Comparison of ENCODE assay signal across 2 cellular contexts in the genomic region with DNA sequence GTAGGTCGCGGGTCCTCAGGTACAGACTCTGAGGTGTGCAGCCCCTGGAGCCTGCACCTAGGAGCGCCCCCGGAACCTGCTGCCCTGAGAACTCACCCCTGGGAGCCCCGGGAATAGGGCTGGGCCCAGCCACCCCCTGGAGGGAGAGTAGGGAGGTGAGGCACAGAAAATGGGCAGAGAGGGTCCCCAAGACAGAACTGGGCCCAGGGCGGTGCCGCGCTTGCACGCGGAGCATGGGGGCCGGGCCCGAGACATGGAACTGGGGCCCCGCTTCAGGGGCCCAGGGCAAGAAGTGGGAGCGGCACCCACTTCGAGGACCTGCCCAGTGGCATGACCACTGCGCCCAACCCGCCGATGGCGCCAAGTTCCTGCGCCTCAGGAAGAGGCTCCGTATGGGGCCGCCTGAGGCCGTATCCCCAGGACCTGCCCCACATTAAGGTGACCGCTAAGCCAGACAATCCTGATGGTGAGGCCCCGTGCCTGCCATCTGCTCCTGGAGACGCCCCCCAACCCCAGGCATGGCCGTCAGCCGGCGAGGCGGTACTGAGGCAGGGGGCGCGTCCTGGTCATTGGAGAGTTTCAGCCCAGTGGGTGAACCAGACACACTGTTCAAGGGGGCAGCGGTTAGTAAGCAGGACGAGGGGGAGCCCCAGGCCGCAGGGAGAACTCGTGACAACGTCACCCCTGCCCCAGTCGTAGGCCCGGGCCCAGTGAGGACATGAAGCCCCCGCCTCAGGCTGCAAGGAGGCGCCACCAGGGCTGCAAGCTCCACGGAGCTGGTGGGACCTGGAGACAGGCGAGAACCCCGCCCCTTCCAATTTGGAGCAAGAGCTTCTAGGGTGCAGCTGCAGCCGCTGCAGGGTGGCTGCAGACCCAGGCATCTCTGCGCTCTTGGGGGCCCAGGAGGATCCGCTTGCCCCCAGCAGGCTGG.
TF ChIP-seq lines count a peak whose summit lies in the region.

No MANE protein-coding gene starts in this region.

TF ChIP-seq in SK-N-SH, 30 proteins besides CTCF, POLR2A, EP300 and RAD21 (continued from another document):
- TF ChIP-seq TEAD4 (IDR thresholded peaks at IDR 0.05; ENCODE audit: borderline replicate concordance, insufficient read depth), result no peak

TF ChIP-seq in SK-N-SH treated with all-trans-retinoic acid at 6 μM for 48 hours, 23 proteins besides CTCF, POLR2A, EP300 and RAD21 (continued from another document):
- TF ChIP-seq, protein P1, sequence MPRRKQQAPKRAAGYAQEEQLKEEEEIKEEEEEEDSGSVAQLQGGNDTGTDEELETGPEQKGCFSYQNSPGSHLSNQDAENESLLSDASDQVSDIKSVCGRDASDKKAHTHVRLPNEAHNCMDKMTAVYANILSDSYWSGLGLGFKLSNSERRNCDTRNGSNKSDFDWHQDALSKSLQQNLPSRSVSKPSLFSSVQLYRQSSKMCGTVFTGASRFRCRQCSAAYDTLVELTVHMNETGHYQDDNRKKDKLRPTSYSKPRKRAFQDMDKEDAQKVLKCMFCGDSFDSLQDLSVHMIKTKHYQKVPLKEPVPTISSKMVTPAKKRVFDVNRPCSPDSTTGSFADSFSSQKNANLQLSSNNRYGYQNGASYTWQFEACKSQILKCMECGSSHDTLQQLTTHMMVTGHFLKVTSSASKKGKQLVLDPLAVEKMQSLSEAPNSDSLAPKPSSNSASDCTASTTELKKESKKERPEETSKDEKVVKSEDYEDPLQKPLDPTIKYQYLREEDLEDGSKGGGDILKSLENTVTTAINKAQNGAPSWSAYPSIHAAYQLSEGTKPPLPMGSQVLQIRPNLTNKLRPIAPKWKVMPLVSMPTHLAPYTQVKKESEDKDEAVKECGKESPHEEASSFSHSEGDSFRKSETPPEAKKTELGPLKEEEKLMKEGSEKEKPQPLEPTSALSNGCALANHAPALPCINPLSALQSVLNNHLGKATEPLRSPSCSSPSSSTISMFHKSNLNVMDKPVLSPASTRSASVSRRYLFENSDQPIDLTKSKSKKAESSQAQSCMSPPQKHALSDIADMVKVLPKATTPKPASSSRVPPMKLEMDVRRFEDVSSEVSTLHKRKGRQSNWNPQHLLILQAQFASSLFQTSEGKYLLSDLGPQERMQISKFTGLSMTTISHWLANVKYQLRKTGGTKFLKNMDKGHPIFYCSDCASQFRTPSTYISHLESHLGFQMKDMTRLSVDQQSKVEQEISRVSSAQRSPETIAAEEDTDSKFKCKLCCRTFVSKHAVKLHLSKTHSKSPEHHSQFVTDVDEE (CRISPR knock-in tag; IDR thresholded peaks at IDR 0.05), result no peak
